In the genomic region with DNA sequence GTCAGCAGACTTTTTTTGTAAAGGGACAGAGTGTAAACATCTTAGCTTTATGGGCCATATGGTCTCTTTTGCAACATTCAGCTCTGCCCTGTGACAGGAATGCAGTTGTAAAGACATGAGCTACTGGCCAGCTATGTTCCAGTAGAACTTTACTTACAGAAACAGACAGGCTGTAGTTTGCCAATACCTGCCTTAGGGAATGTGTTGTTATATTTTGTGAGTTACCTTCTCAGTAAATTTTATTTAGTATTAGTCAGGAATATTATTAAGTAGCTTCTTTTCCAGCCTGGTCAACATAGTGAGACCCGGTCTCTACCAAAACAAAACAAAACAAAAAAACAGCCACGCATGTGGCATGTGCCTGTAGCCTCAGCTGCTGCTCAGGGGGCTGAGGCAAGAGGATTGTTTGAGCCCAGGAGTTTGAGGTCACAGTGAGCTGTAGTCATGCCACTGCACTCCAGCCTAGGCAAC, we compare ENCODE assay signal across 12 cellular contexts.
DNase-seq lines count a peak whose midpoint lies in the region; ATAC-seq, FAIRE-seq and TF ChIP-seq lines count a peak whose summit lies in the region.
"Had no signal": no experiment of that assay in that cellular context is flagged by ENCODE, and none has a peak within 500 bp of the region (broad histone marks: within the 10 kb centered on the region; RNA-seq: fewer than 3 reads in every experiment).

No MANE protein-coding gene starts in this region.

- no peak overlapping the region for H3K9ac ChIP-seq in subcutaneous abdominal adipose tissue (ENCODE audit: low read length in 5 of 5)

- H3K4me3 ChIP-seq in choroid plexus epithelial cell (ENCODE audit: low read depth, low read length) (no peak overlapping the region), subcutaneous abdominal adipose tissue (ENCODE audit: low read depth in 1 of 5, low read length in 5 of 5) (no peak overlapping the region)

- peak overlapping the region; percentile 71 for H3K27ac ChIP-seq in subcutaneous abdominal adipose tissue (ENCODE audit: low read depth, low read length)
- H3K27ac ChIP-seq: 22Rv1 had no signal

- TF ChIP-seq CTCF in choroid plexus epithelial cell (conservative IDR thresholded peaks at IDR 0.05; ENCODE audit: low read depth, low read length), result no peak

- H3K9me3 ChIP-seq in subcutaneous abdominal adipose tissue (ENCODE audit: control insufficient read depth in 5 of 5, low read length in 5 of 5), result no peaks in the 10 kb centered on the region

- H3K36me3 ChIP-seq in subcutaneous abdominal adipose tissue (ENCODE audit: control insufficient read depth in 5 of 5, insufficient read depth in 5 of 5, low read length in 5 of 5), result peaks cover 1 to 43% (median 39%) of the 10 kb centered on the region in 5 donors

- no peak for ATAC-seq in HG02885 (IDR thresholded peaks at IDR 0.05; ENCODE audit: poor library complexity, unreplicated experiment)
- ATAC-seq: activated CD8-positive, alpha-beta T cell treated with anti-CD3 and anti-CD28 coated beads for 36 hours had no signal

- H3K4me1 ChIP-seq in subcutaneous abdominal adipose tissue (ENCODE audit: control insufficient read depth in 5 of 5, insufficient read depth in 5 of 5, low read length in 5 of 5), result peaks cover 2 to 31% (median 28%) of the 10 kb centered on the region in 5 donors

- TF ChIP-seq POLR2A in H54 (IDR thresholded peaks at IDR 0.05; ENCODE audit: low read depth, low read length), result no peak

- no peaks in the 10 kb centered on the region for H3K27me3 ChIP-seq in subcutaneous abdominal adipose tissue (ENCODE audit: control insufficient read depth in 5 of 5, insufficient read depth in 4 of 5, low read length in 5 of 5)

- FAIRE-seq in H54 (lab: Jason Lieb, UNC), result no peak

- DNase-seq in DMS 273 (lab: John Stamatoyannopoulos, UW; ENCODE audit: unreplicated experiment), result peak; percentile 33
- no peak for DNase-seq in DMS 273 treated with DMSO at 0.1 percent for 48 hours (lab: John Stamatoyannopoulos, UW)
- peak; percentile 89 for DNase-seq in choroid plexus epithelial cell (ENCODE audit: low read depth)
- DNase-seq in left kidney (ENCODE audit: low read depth, low spot score), result peak; percentile 69
- no peak for DNase-seq in cerebellar nuclear complex (lab: John Stamatoyannopoulos, UW)
- DNase-seq in H54 (ENCODE audit: insufficient read length, low spot score), result no peak
- DNase-seq: activated CD8-positive, alpha-beta T cell treated with anti-CD3 and anti-CD28 coated beads for 36 hours; amniotic stem cell; NCI-H774 had no signal

Comparison
In these comparisons a context has a peak if more than half of its experiments do, and no peak if none do; other contexts are left out.
1. DNase-seq: peak in DMS 273 (single experiment), choroid plexus epithelial cell (single experiment) and left kidney (single experiment); none in DMS 273 treated with DMSO at 0.1 percent for 48 hours (single experiment), cerebellar nuclear complex (0 of 2) and H54 (single experiment).